In genomic region chr9:16796304-16796825, GRCh38 we compare ENCODE assay signal across 2 cellular contexts.
TF ChIP-seq lines count a peak whose summit lies in the region.

No MANE protein-coding gene starts in this region.

TF ChIP-seq in HepG2, 621 proteins besides CTCF, POLR2A, EP300 and RAD21 (continued from another document):
- TF ChIP-seq RARG (CRISPR knock-in tag; IDR thresholded peaks at IDR 0.05; ENCODE audit: low read depth) (no peak), HNRNPK (IDR thresholded peaks at IDR 0.05; ENCODE audit: low read depth, low read length, poor library complexity, severe bottlenecking) (peak; percentile 82), TCF7 (IDR thresholded peaks at IDR 0.05; ENCODE audit: low read depth) (no peak), MZF1 (CRISPR knock-in tag; IDR thresholded peaks at IDR 0.05; ENCODE audit: borderline replicate concordance) (no peak), IRF1 (CRISPR knock-in tag; IDR thresholded peaks at IDR 0.05; ENCODE audit: low read depth) (no peak), HIC2 (CRISPR knock-in tag; IDR thresholded peaks at IDR 0.05; ENCODE audit: low read depth) (no peak), ZNF121 (CRISPR knock-in tag; IDR thresholded peaks at IDR 0.05) (no peak), PCBP1 (IDR thresholded peaks at IDR 0.05; ENCODE audit: borderline replicate concordance, low read depth, low read length) (0 out of 2 replicates have a peak, but pooled peaks have one; percentile 48), MATR3 (CRISPR knock-in tag; IDR thresholded peaks at IDR 0.05) (no peak)

TF ChIP-seq in endothelial cell of umbilical vein, 7 proteins besides CTCF, POLR2A, EP300 and RAD21 (continued from another document):
- TF ChIP-seq JUN (IDR thresholded peaks at IDR 0.05; ENCODE audit: borderline replicate concordance, insufficient read depth, insufficient read length, low read depth) (no peak), EZH2 (IDR thresholded peaks at IDR 0.05; ENCODE audit: borderline replicate concordance, low read depth, low read length, severe bottlenecking) (no peak), MAX (IDR thresholded peaks at IDR 0.05; ENCODE audit: insufficient read depth, insufficient read length) (no peak), GATA2 (IDR thresholded peaks at IDR 0.05; ENCODE audit: insufficient read depth, insufficient read length, low read depth, low read length) (no peak), POLR2AphosphoS5 (IDR thresholded peaks at IDR 0.05; ENCODE audit: insufficient read depth, low read depth, low read length) (no peak)
